In the genomic region with DNA sequence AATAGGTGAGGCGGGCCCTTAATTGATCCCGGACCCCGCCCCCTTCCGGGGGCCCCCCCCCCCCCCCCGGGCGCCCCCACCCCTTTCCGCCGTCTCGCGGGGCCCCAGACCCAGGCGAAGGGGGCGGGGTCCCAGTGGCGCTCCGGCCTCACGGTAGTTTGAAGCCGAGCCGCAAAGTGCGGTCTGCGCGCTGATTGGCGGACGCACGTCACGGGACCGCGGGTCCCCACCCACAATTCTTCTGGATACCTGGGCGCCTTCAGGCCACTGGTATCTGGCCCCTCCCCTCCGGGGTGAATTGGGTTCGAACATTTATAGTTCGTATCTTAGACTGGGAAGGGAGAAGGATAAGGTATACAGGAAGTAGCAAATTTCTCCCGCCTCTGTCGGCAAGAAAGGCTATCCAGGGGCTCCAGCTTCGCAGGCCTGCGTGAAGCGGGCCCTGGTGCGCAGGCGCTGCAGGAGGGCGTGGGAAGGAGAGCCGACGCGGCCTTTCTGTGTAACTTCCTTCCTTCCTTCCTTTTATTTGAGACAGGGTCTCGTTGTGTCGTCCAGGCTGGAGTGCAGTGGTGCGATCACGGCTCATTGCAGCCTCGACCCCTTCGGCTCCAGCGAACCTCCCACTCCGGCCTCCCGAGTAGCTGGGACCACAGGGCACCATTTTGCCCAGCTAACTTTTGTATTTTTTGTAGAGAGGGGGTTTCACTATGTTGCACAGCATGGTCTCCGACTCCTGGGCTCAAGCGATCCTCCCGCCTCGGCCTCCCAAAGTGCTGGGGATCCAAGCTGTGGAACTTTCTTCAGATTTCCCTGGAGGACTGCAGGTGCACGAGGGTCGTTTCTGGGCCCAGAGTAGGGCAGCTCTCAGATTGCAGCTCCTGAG, we compare ENCODE assay signal across 8 cellular contexts. TPM values are rescaled to one million over a fixed set of nuclear protein-coding genes. Genes with fewer than 3 reads are reported as not detected.
DNase-seq lines count a peak whose midpoint lies in the region; ATAC-seq and TF ChIP-seq lines count a peak whose summit lies in the region.

No MANE protein-coding gene starts in this region.

- no peaks in the 10 kb centered on the region for H3K9me2 ChIP-seq in SK-N-SH

- TF ChIP-seq EP300 in SK-N-SH (IDR thresholded peaks at IDR 0.05; ENCODE audit: borderline replicate concordance in 1 of 2, low read depth in 1 of 2, low read length in 1 of 2): no peak

- peaks cover 14 to 23% of the 10 kb centered on the region in 2 experiments; a peak in 3 of 4 replicates for H3K4me1 ChIP-seq in SK-N-SH (ENCODE audit: control insufficient read depth in 1 of 2, insufficient read depth in 2 of 2, low read depth in 1 of 2, low read length in 1 of 2)
- peaks cover 11% of the 10 kb centered on the region for H3K4me1 ChIP-seq in osteoblast (ENCODE audit: insufficient read depth, low read length)
- peaks cover 11 to 34% of the 10 kb centered on the region in 2 donors for H3K4me1 ChIP-seq in thoracic aorta (ENCODE audit: control insufficient read depth in 1 of 2, low read depth in 2 of 2)

- no peak for TF ChIP-seq RAD21 in SK-N-SH (IDR thresholded peaks at IDR 0.05; ENCODE audit: low read length)

- H3K27ac ChIP-seq in SK-N-SH (ENCODE audit: low read depth in 2 of 2, low read length in 1 of 2): peak overlapping the region; percentile 79 to 98
- H3K27ac ChIP-seq in osteoblast (ENCODE audit: low read depth, low read length): peak overlapping the region; percentile 63
- peak overlapping the region; percentile 67 to 68 for H3K27ac ChIP-seq in thoracic aorta

- peak; percentile 86 for ATAC-seq in HG02610 (IDR thresholded peaks at IDR 0.05; ENCODE audit: unreplicated experiment)
- ATAC-seq in activated naive CD4-positive, alpha-beta T cell treated with anti-CD3 and anti-CD28 coated beads, Interleukin-2, amount 50 U/mL, for 72 hours: peak; percentile 90 to 91
- ATAC-seq in thoracic aorta (ENCODE audit: insufficient number of reproducible peaks, low FRiP score, low read depth): peak; percentile 74

- no peaks in the 10 kb centered on the region for H3K9me3 ChIP-seq in SK-N-SH
- H3K9me3 ChIP-seq in osteoblast (ENCODE audit: low read depth, low read length): no peaks in the 10 kb centered on the region
- H3K9me3 ChIP-seq in thoracic aorta: no peaks in the 10 kb centered on the region

- H2AFZ ChIP-seq in SK-N-SH (ENCODE audit: low read depth) (peak overlapping the region; percentile 84), osteoblast (ENCODE audit: low read length) (peak overlapping the region; percentile 92)

- H3K36me3 ChIP-seq in SK-N-SH (replicated peaks in 1 of 2; ENCODE audit: control insufficient read depth in 1 of 2, insufficient read depth in 2 of 2, low read length in 1 of 2) (peaks cover 29 to 30% of the 10 kb centered on the region in 2 experiments), osteoblast (ENCODE audit: insufficient read depth, low read length) (peaks cover 18% of the 10 kb centered on the region), thoracic aorta (no peaks in the 10 kb centered on the region)

- H4K20me1 ChIP-seq in SK-N-SH (ENCODE audit: insufficient read depth): peaks cover 39% of the 10 kb centered on the region
- peaks cover 32% of the 10 kb centered on the region for H4K20me1 ChIP-seq in osteoblast (ENCODE audit: insufficient read depth, low read length)

- H3K36me3 Mint-ChIP-seq in activated naive CD4-positive, alpha-beta T cell treated with anti-CD3 and anti-CD28 coated beads, Interleukin-2, amount 50 U/mL, for 72 hours: peaks cover 29 to 39% of the 10 kb centered on the region in 2 donors
- no peaks in the 10 kb centered on the region for H3K36me3 Mint-ChIP-seq in glutamatergic neuron (ENCODE audit: unreplicated experiment)

- H3K4me2 ChIP-seq in SK-N-SH: peak overlapping the region; percentile 77
- peak overlapping the region; percentile 96 for H3K4me2 ChIP-seq in osteoblast (ENCODE audit: insufficient read depth, low read length)

- peak overlapping the region; percentile 96 for H3K4me3 Mint-ChIP-seq in glutamatergic neuron (ENCODE audit: unreplicated experiment)

- H3K27me3 ChIP-seq in SK-N-SH (ENCODE audit: insufficient read depth) (no peaks in the 10 kb centered on the region), osteoblast (ENCODE audit: insufficient read depth, low read length) (no peaks in the 10 kb centered on the region), thoracic aorta (replicated peaks; ENCODE audit: insufficient read depth) (no peaks in the 10 kb centered on the region)

- peaks cover 14% of the 10 kb centered on the region for H3F3A ChIP-seq in SK-N-SH (replicated peaks; ENCODE audit: insufficient read depth)

- TF ChIP-seq CTCF in SK-N-SH (IDR thresholded peaks at IDR 0.05): no peak
- no peak for TF ChIP-seq CTCF in glutamatergic neuron (IDR thresholded peaks at IDR 0.05; ENCODE audit: partially characterized antibody, unreplicated experiment)
- TF ChIP-seq CTCF in osteoblast (IDR thresholded peaks at IDR 0.05; ENCODE audit: extremely low read depth, low read depth, low read length): no peak
- no peak for TF ChIP-seq CTCF in thoracic aorta (IDR thresholded peaks at IDR 0.05)

- H3K9ac ChIP-seq in SK-N-SH: peak overlapping the region; percentile 73

- DNase-seq in NCI-H1092 (lab: John Stamatoyannopoulos, UW) (peak; percentile 98), SK-N-SH (peak; percentile 98), glutamatergic neuron (peak; percentile 98), osteoblast (ENCODE audit: insufficient read length, low spot score, missing footprints) (peak; percentile 99), thoracic aorta (ENCODE audit: low spot score) (peak; percentile 54)
- DNase-seq in activated naive CD4-positive, alpha-beta T cell treated with anti-CD3 and anti-CD28 coated beads, Interleukin-2, amount 50 U/mL, for 72 hours (ENCODE audit: low spot score in 2 of 2): peak; percentile 97 to 99

- CTCF ChIA-PET in SK-N-SH (lab: Yijun Ruan, JAX): interaction anchor here (1.2 to 4.5 kb wide), 2 partner anchors 36 kb away, joined by 3 to 24 read pairs; a partner anchor contains a TSS

- peaks cover 41% of the 10 kb centered on the region for H3K79me2 ChIP-seq in SK-N-SH (ENCODE audit: insufficient read depth)
- H3K79me2 ChIP-seq in osteoblast (ENCODE audit: insufficient read depth, low read length): peaks cover 37% of the 10 kb centered on the region

- WGBS in SK-N-SH (ENCODE audit: low lambda C conversion rate): 1% methylated on average over 23 of the region's 56 CpGs

- H3K9me3 Mint-ChIP-seq in activated naive CD4-positive, alpha-beta T cell treated with anti-CD3 and anti-CD28 coated beads, Interleukin-2, amount 50 U/mL, for 72 hours: no peaks in the 10 kb centered on the region
- H3K9me3 Mint-ChIP-seq in glutamatergic neuron (ENCODE audit: unreplicated experiment): peaks cover 2% of the 10 kb centered on the region

- peaks cover 1% of the 10 kb centered on the region for H3K27me3 Mint-ChIP-seq in glutamatergic neuron (ENCODE audit: unreplicated experiment)

- H3K4me3 ChIP-seq in GM08714 (ENCODE audit: low read length) (peak overlapping the region; percentile 74), SK-N-SH (ENCODE audit: low read depth in 2 of 2, low read length in 1 of 2) (peak overlapping the region; percentile 49 to 69), osteoblast (ENCODE audit: insufficient read depth, low read length) (peak overlapping the region; percentile 85), thoracic aorta (peak overlapping the region; percentile 79)

- H3K4me1 Mint-ChIP-seq in glutamatergic neuron (ENCODE audit: low read depth, unreplicated experiment): peaks cover 15% of the 10 kb centered on the region

- POLR2A ChIA-PET in SK-N-SH (lab: Yijun Ruan, JAX): interaction anchor here (1.2 to 2.9 kb wide), 10 partner anchors 9 to 166 kb away, joined by 4 to 24 read pairs (median 8); a partner anchor contains a TSS

- H3K27ac Mint-ChIP-seq in activated naive CD4-positive, alpha-beta T cell treated with anti-CD3 and anti-CD28 coated beads, Interleukin-2, amount 50 U/mL, for 72 hours: peak overlapping the region; percentile 97 to 99
- peak overlapping the region; percentile 90 for H3K27ac Mint-ChIP-seq in glutamatergic neuron (ENCODE audit: unreplicated experiment)

TF ChIP-seq in SK-N-SH, 30 proteins besides CTCF, POLR2A, EP300 and RAD21 (continues in another document):
- peak; percentile 84 for TF ChIP-seq POLR2AphosphoS5 (IDR thresholded peaks at IDR 0.05; ENCODE audit: low read depth, low read length)
- TF ChIP-seq, protein P1, sequence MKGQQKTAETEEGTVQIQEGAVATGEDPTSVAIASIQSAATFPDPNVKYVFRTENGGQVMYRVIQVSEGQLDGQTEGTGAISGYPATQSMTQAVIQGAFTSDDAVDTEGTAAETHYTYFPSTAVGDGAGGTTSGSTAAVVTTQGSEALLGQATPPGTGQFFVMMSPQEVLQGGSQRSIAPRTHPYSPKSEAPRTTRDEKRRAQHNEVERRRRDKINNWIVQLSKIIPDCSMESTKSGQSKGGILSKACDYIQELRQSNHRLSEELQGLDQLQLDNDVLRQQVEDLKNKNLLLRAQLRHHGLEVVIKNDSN (IDR thresholded peaks at IDR 0.05; ENCODE audit: borderline replicate concordance, low read depth): peak; percentile 93
- peak; percentile 10; the same call in 1 of the 2 replicates for TF ChIP-seq TAF1 (IDR thresholded peaks at IDR 0.05; ENCODE audit: borderline replicate concordance, low read depth, low read length)
- TF ChIP-seq CHD2 (IDR thresholded peaks at IDR 0.05; ENCODE audit: low read length, partially characterized antibody): peak; percentile 80
- TF ChIP-seq ELF1 (IDR thresholded peaks at IDR 0.05): peak; percentile 53; the same call in 1 of the 2 replicates

RNA-seq across cellular contexts. Expression of a gene that starts 0.6 kb away (rescaled TPM):
- 203 and 219 TPM in 2 replicates for polyA plus RNA-seq in SK-N-SH (2012; rRNA removed)
- polyA plus RNA-seq in SK-N-SH (2012; cell fraction: cytosol; rRNA removed): 266 and 361 TPM in 2 replicates
- 150 and 210 TPM in 2 replicates for polyA plus RNA-seq in SK-N-SH (2012; cell fraction: nucleus; rRNA removed)
- total RNA-seq in activated naive CD4-positive, alpha-beta T cell treated with anti-CD3 and anti-CD28 coated beads, Interleukin-2, amount 50 U/mL, for 72 hours: 100 to 1,000 TPM; 402 to 437 TPM
- total RNA-seq in glutamatergic neuron (ENCODE audit: unreplicated experiment): 231 TPM
- total RNA-seq in osteoblast: 130 and 154 TPM in 2 replicates
- 10 to 100 TPM; 32.0 to 65.2 TPM for total RNA-seq in thoracic aorta

RNA-seq across cellular contexts. Expression of a gene that starts 36.0 kb away (rescaled TPM):
- polyA plus RNA-seq in SK-N-SH (2012; rRNA removed): 7.9 and 9.1 TPM in 2 replicates
- polyA plus RNA-seq in SK-N-SH (2012; cell fraction: cytosol; rRNA removed): 10.3 and 13.3 TPM in 2 replicates
- polyA plus RNA-seq in SK-N-SH (2012; cell fraction: nucleus; rRNA removed): 9.6 and 12.3 TPM in 2 replicates
- 10 to 100 TPM; 29.3 to 46.7 TPM for total RNA-seq in activated naive CD4-positive, alpha-beta T cell treated with anti-CD3 and anti-CD28 coated beads, Interleukin-2, amount 50 U/mL, for 72 hours
- total RNA-seq in glutamatergic neuron (ENCODE audit: unreplicated experiment): 64.6 TPM
- 71.3 and 71.9 TPM in 2 replicates for total RNA-seq in osteoblast
- 10 to 100 TPM; 56.0 to 81.6 TPM for total RNA-seq in thoracic aorta

Comparison
In these comparisons a context has a peak if more than half of its experiments do, and no peak if none do; other contexts are left out.
1. Peak in every context shown above with its lines: DNase-seq, ATAC-seq, H3K4me3 ChIP-seq and H3K27ac ChIP-seq.